In genomic region chrY:8241144-8241543, GRCh38 we compare ENCODE assay signal across 22 cellular contexts.
A peak's percentile ranks its signal among the peaks of the same experiment; 100 is the strongest.
DNase-seq lines count a peak whose midpoint lies in the region; FAIRE-seq and TF ChIP-seq lines count a peak whose summit lies in the region.
"Had no signal": no experiment of that assay in that cellular context is flagged by ENCODE, and none has a peak within 500 bp of the region (broad histone marks: within the 10 kb centered on the region; RNA-seq: fewer than 3 reads in every experiment).

No MANE protein-coding gene starts in this region.

- H3K36me3 ChIP-seq in OCI-LY1 (ENCODE audit: insufficient read depth, low read length) (no peaks in the 10 kb centered on the region), small intestine (ENCODE audit: control insufficient read depth in 2 of 2, insufficient read depth in 2 of 2, low read length in 2 of 2) (no peaks in the 10 kb centered on the region)
- H3K36me3 ChIP-seq: HAP-1 had no signal

- 73 to 86% methylated on average over 8 of the region's 8 CpGs; no CpG with 5 or more reads in 1 of the 3 donors for WGBS in small intestine, 3 donors

- no peaks in the 10 kb centered on the region for H3K79me2 ChIP-seq in OCI-LY1 (ENCODE audit: insufficient read depth, low read length)

- H3K4me1 ChIP-seq in OCI-LY1 (ENCODE audit: insufficient read depth, low read length, severe bottlenecking) (peaks cover 39% of the 10 kb centered on the region), small intestine (ENCODE audit: control insufficient read depth in 2 of 2, insufficient read depth in 1 of 2, low read depth in 1 of 2, low read length in 1 of 2) (no peaks in the 10 kb centered on the region)
- H3K4me1 ChIP-seq: HAP-1 had no signal

- H3K9me3 ChIP-seq in OCI-LY1 (ENCODE audit: low read length): no peaks in the 10 kb centered on the region
- H3K9me3 ChIP-seq in small intestine (ENCODE audit: control insufficient read depth, low read depth): no peaks in the 10 kb centered on the region
- H3K9me3 ChIP-seq: HAP-1, SK-N-SH had no signal

- no peak for FAIRE-seq in small intestine (lab: Jason Lieb, UNC)
- FAIRE-seq: G401.6, HTR-8/SVneo had no signal

- no peaks in the 10 kb centered on the region for H3K9me2 ChIP-seq in OCI-LY1 (ENCODE audit: low read depth, low read length)
- H3K9me2 ChIP-seq: SK-N-SH had no signal

- H3K27me3 ChIP-seq in OCI-LY1 (ENCODE audit: insufficient read depth, low read length) (no peaks in the 10 kb centered on the region), small intestine (ENCODE audit: control insufficient read depth in 2 of 2, insufficient read depth in 2 of 2, low read length in 2 of 2) (no peaks in the 10 kb centered on the region)

- H3K27ac ChIP-seq in OCI-LY1 (ENCODE audit: low read depth, low read length, poor library complexity, severe bottlenecking) (peak overlapping the region; percentile 85), small intestine (ENCODE audit: low read depth in 1 of 2, low read length in 1 of 2) (no peak overlapping the region), substantia nigra (ENCODE audit: low read depth, low read length, poor library complexity, severe bottlenecking) (no peak overlapping the region)
- H3K27ac ChIP-seq: C4-2B had no signal

- DNase-seq in stimulated activated CD4-positive, alpha-beta T cell treated with anti-CD3 and anti-CD28 coated beads, Interleukin-4, amount 100 ng/mL, for 1 hour: peak; percentile 3
- no peak for DNase-seq in stimulated activated CD4-positive, alpha-beta T cell treated with anti-CD3 and anti-CD28 coated beads, Interleukin-2, amount 100 ng/mL, for 48 hours
- DNase-seq in Jurkat, Clone E6-1 (ENCODE audit: low read depth, low spot score): peak; percentile 26
- no peak for DNase-seq in small intestine
- DNase-seq in substantia nigra (lab: John Stamatoyannopoulos, UW): no peak
- no peak for DNase-seq in SK-N-DZ (ENCODE audit: low spot score)
- DNase-seq: AML-193, DMS79 treated with DMSO at 0.1 percent for 48 hours, IMR-90, Kasumi-1, MM.1S, NCI-H1105 treated with DMSO at 0.1 percent for 48 hours, NCI-H1694, NCI-H2081 treated with DMSO at 0.1 percent for 48 hours, OCI-M1, Right ventricle myocardium superior, SK-N-SH had no signal

- H2AFZ ChIP-seq in OCI-LY1 (ENCODE audit: low read length): peak overlapping the region; percentile 63; the same call in 1 of the 2 replicates

- H3F3A ChIP-seq in OCI-LY1 (ENCODE audit: insufficient read depth, low read length): no peaks in the 10 kb centered on the region

- TF ChIP-seq CTCF in OCI-LY1 (IDR thresholded peaks at IDR 0.05; ENCODE audit: low read length): peak; percentile 55; the same call in 1 of the 2 replicates

- peak overlapping the region; percentile 13; the same call in 1 of the 2 replicates for H3K4me3 ChIP-seq in Jurkat, Clone E6-1 (ENCODE audit: low read length)
- peak overlapping the region; percentile 75 for H3K4me3 ChIP-seq in OCI-LY1 (ENCODE audit: low read depth, low read length, poor library complexity, severe bottlenecking)
- H3K4me3 ChIP-seq in small intestine (ENCODE audit: low read depth in 1 of 2, low read length in 2 of 2): no peak overlapping the region
- H3K4me3 ChIP-seq: HAP-1 had no signal

- no peaks in the 10 kb centered on the region for H4K20me1 ChIP-seq in OCI-LY1 (ENCODE audit: insufficient read depth, low read length)

- peak overlapping the region; percentile 88 for H3K9ac ChIP-seq in OCI-LY1 (ENCODE audit: low read length)
- H3K9ac ChIP-seq: SK-N-SH had no signal

- peak overlapping the region; percentile 95 for H3K4me2 ChIP-seq in OCI-LY1 (ENCODE audit: low read length)
- H3K4me2 ChIP-seq: SK-N-SH had no signal

Comparison
In these comparisons a context has a peak if more than half of its experiments do, and no peak if none do; other contexts are left out.
1. DNase-seq: peak in stimulated activated CD4-positive, alpha-beta T cell treated with anti-CD3 and anti-CD28 coated beads, Interleukin-4, amount 100 ng/mL, for 1 hour (single experiment) and Jurkat, Clone E6-1 (single experiment); none in stimulated activated CD4-positive, alpha-beta T cell treated with anti-CD3 and anti-CD28 coated beads, Interleukin-2, amount 100 ng/mL, for 48 hours (0 of 2), small intestine (single experiment), substantia nigra (0 of 49) and SK-N-DZ (single experiment).
2. H3K4me3 ChIP-seq: peak in Jurkat, Clone E6-1 (single experiment) and OCI-LY1 (single experiment); none in small intestine (0 of 2).